Comparison of ENCODE assay signal across 19 cellular contexts in genomic region chr6:15317251-15317650, GRCh38.
DNase-seq lines count a peak whose midpoint lies in the region; ATAC-seq and TF ChIP-seq lines count a peak whose summit lies in the region.
"Had no signal": no experiment of that assay in that cellular context is flagged by ENCODE, and none has a peak within 500 bp of the region (broad histone marks: within the 10 kb centered on the region; RNA-seq: fewer than 3 reads in every experiment).

No MANE protein-coding gene starts in this region.

- H3K4me2 ChIP-seq in BLaER1 (peak overlapping the region; percentile 41), OCI-LY3 (ENCODE audit: low read length) (peak overlapping the region; percentile 41)

- peaks cover 100% of the 10 kb centered on the region for H4K20me1 ChIP-seq in BLaER1
- H4K20me1 ChIP-seq in OCI-LY3 (ENCODE audit: insufficient read depth, low read length) = peaks cover 78% of the 10 kb centered on the region

- no peak for ATAC-seq in central memory CD8-positive, alpha-beta T cell (replicated peaks; ENCODE audit: extremely low read depth, poor library complexity, severe bottlenecking)
- ATAC-seq in HG03045 (IDR thresholded peaks at IDR 0.05; ENCODE audit: unreplicated experiment) = no peak
- ATAC-seq: K562 had no signal

- peaks cover 98% of the 10 kb centered on the region for H3K79me2 ChIP-seq in OCI-LY3 (ENCODE audit: low read length)

- TF ChIP-seq CTCF in OCI-LY3 (IDR thresholded peaks at IDR 0.05; ENCODE audit: low read depth, low read length) (no peak), GM10266 (IDR thresholded peaks at IDR 0.05; ENCODE audit: control insufficient read depth, insufficient read depth, low read depth, missing control alignments) (no peak)

- H3K27ac Mint-ChIP-seq in T-helper 2 cell treated with Interferon-gamma antibody and Interleukin-4, amounts not matched to agents 5 μg/mL and 100 μg/mL, for 36 hours = no peak overlapping the region
- H3K27ac Mint-ChIP-seq in central memory CD8-positive, alpha-beta T cell (ENCODE audit: low read depth) = peak overlapping the region; percentile 76

- H2AFZ ChIP-seq in OCI-LY3 (ENCODE audit: low read depth, low read length) = no peak overlapping the region

- H3K4me1 ChIP-seq in BLaER1 (peaks cover 73% of the 10 kb centered on the region), OCI-LY3 (ENCODE audit: low read length) (peaks cover 91% of the 10 kb centered on the region)

- no peaks in the 10 kb centered on the region for H3K9me3 ChIP-seq in BLaER1
- no peaks in the 10 kb centered on the region for H3K9me3 ChIP-seq in OCI-LY3 (ENCODE audit: insufficient read depth, low read length)
- H3K9me3 ChIP-seq: vagina had no signal

- H3K4me3 ChIP-seq in BLaER1 = no peak overlapping the region
- no peak overlapping the region for H3K4me3 ChIP-seq in OCI-LY3 (ENCODE audit: low read length)
- H3K4me3 ChIP-seq: K562, lung, vagina had no signal

- H3K27me3 Mint-ChIP-seq in T-helper 2 cell treated with Interferon-gamma antibody and Interleukin-4, amounts not matched to agents 5 μg/mL and 100 μg/mL, for 36 hours (ENCODE audit: low read depth) = no peaks in the 10 kb centered on the region
- no peaks in the 10 kb centered on the region for H3K27me3 Mint-ChIP-seq in central memory CD8-positive, alpha-beta T cell

- H3K4me1 Mint-ChIP-seq in T-helper 2 cell treated with Interferon-gamma antibody and Interleukin-4, amounts not matched to agents 5 μg/mL and 100 μg/mL, for 36 hours (ENCODE audit: low read depth) = peaks cover 76% of the 10 kb centered on the region
- H3K4me1 Mint-ChIP-seq in central memory CD8-positive, alpha-beta T cell = peaks cover 89% of the 10 kb centered on the region

- H3K9ac ChIP-seq in BLaER1 (no peak overlapping the region), OCI-LY3 (ENCODE audit: low read length) (no peak overlapping the region)

- peaks cover 6% of the 10 kb centered on the region; the same call in 1 of the 2 replicates for H3K36me3 ChIP-seq in BLaER1
- no peaks in the 10 kb centered on the region for H3K36me3 ChIP-seq in OCI-LY3 (replicated peaks; ENCODE audit: low read depth, low read length)
- H3K36me3 ChIP-seq: vagina had no signal

- H3K9me3 Mint-ChIP-seq in T-helper 2 cell treated with Interferon-gamma antibody and Interleukin-4, amounts not matched to agents 5 μg/mL and 100 μg/mL, for 36 hours = no peaks in the 10 kb centered on the region
- no peaks in the 10 kb centered on the region for H3K9me3 Mint-ChIP-seq in central memory CD8-positive, alpha-beta T cell

- DNase-seq in T-helper 2 cell treated with Interferon-gamma antibody and Interleukin-4, amounts not matched to agents 5 μg/mL and 100 μg/mL, for 36 hours (ENCODE audit: low spot score) = no peak
- no peak for DNase-seq in T-helper 2 cell
- DNase-seq in central memory CD8-positive, alpha-beta T cell (ENCODE audit: low spot score in 2 of 2) = no peak
- no peak for DNase-seq in GM10266 (ENCODE audit: extremely low spot score)
- no peak for DNase-seq in D341Med (ENCODE audit: low spot score)
- DNase-seq: 8988T; activated CD8-positive, alpha-beta memory T cell treated with anti-CD3 and anti-CD28 coated beads for 24 hours; AML-193; aorta; central memory CD4-positive, alpha-beta T cell; GOT3; NCI-H187; occipital lobe had no signal

- peak overlapping the region; percentile 25 for H3K4me3 Mint-ChIP-seq in T-helper 2 cell treated with Interferon-gamma antibody and Interleukin-4, amounts not matched to agents 5 μg/mL and 100 μg/mL, for 36 hours
- no peak overlapping the region for H3K4me3 Mint-ChIP-seq in central memory CD8-positive, alpha-beta T cell

- H3K27me3 ChIP-seq in BLaER1 (no peaks in the 10 kb centered on the region), OCI-LY3 (ENCODE audit: low read depth, low read length) (no peaks in the 10 kb centered on the region)
- H3K27me3 ChIP-seq: vagina had no signal

- H3K27ac ChIP-seq in BLaER1 (no peak overlapping the region), OCI-LY3 (ENCODE audit: low read length) (no peak overlapping the region)
- H3K27ac ChIP-seq: vagina had no signal

- peaks cover 12% of the 10 kb centered on the region for H3K36me3 Mint-ChIP-seq in T-helper 2 cell treated with Interferon-gamma antibody and Interleukin-4, amounts not matched to agents 5 μg/mL and 100 μg/mL, for 36 hours (ENCODE audit: low read depth)
- peaks cover 5% of the 10 kb centered on the region for H3K36me3 Mint-ChIP-seq in central memory CD8-positive, alpha-beta T cell (ENCODE audit: insufficient read depth)
